In the genomic region with DNA sequence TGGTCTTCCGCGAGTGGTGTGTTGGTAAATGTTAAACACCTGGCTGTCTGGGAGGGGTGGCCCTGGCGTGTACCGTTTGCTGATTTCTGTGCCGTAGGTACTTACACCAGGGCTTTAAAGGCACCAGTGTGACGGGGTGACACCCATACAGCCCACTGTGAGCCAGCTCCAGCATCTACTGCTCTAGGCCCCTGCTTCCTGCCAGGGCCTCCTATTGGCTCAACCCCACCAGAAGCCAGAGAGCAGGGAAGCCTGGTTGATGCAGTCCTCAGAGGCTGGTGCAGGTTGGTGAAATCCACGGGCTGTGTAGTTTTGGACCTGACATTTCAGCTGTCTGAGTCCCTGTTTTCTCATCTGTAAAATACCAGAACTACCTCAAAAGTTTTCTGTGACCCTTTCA, we compare ENCODE assay signal across 25 cellular contexts.
"Had no signal": no experiment of that assay in that cellular context is flagged by ENCODE, and none has a peak within 500 bp of the region (broad histone marks: within the 10 kb centered on the region; RNA-seq: fewer than 3 reads in every experiment).

No MANE protein-coding gene starts in this region.

- H3K9me3 Mint-ChIP-seq: effector memory CD8-positive, alpha-beta T cell; immature natural killer cell; naive thymus-derived CD8-positive, alpha-beta T cell; neural progenitor cell had no signal

- H3K36me3 ChIP-seq: gastroesophageal sphincter, lower lobe of right lung, neural progenitor cell, spleen, suprapubic skin, transverse colon had no signal

- H3K27ac Mint-ChIP-seq: activated naive CD8-positive, alpha-beta T cell; effector memory CD8-positive, alpha-beta T cell; immature natural killer cell; neural progenitor cell had no signal

- H3K4me3 Mint-ChIP-seq: activated naive CD8-positive, alpha-beta T cell; effector memory CD8-positive, alpha-beta T cell; immature natural killer cell; naive thymus-derived CD8-positive, alpha-beta T cell; neural progenitor cell had no signal

- H3K27me3 ChIP-seq: neural progenitor cell, suprapubic skin had no signal

- H3K9me3 ChIP-seq: body of pancreas, lower lobe of right lung, spleen, suprapubic skin, transverse colon had no signal

- ATAC-seq: body of pancreas; effector memory CD8-positive, alpha-beta T cell; gastroesophageal sphincter; lower lobe of right lung; naive thymus-derived CD8-positive, alpha-beta T cell had no signal

- H3K36me3 Mint-ChIP-seq: activated naive CD8-positive, alpha-beta T cell; immature natural killer cell; naive thymus-derived CD8-positive, alpha-beta T cell; neural progenitor cell had no signal

- DNase-seq: activated CD4-positive, alpha-beta T cell treated with anti-CD3 and anti-CD28 coated beads for 4 hours; activated CD4-positive, alpha-beta T cell treated with anti-CD3 and anti-CD28 coated beads, Interleukin-2, amount 50 U/mL, for 48 hours; activated CD8-positive, alpha-beta memory T cell treated with anti-CD3 and anti-CD28 coated beads for 24 hours; activated effector memory CD4-positive, alpha-beta T cell treated with Interleukin-2 at 50 U/mL for 16 hours; activated naive CD4-positive, alpha-beta T cell treated with Interleukin-2 at 50 U/mL for 16 hours; anterior cingulate cortex; body of pancreas; cerebellar nuclear complex; cortex of kidney; effector memory CD8-positive, alpha-beta T cell; erythroblast; hippocampal formation; immature natural killer cell; kidney; lower lobe of right lung; mesenchymal stem cell; naive thymus-derived CD8-positive, alpha-beta T cell; spleen; stimulated activated naive CD4-positive, alpha-beta T cell; transverse colon had no signal

- H3K4me1 ChIP-seq: body of pancreas, gastroesophageal sphincter, lower lobe of right lung, neural progenitor cell, spleen, suprapubic skin, transverse colon had no signal

- H3K4me1 Mint-ChIP-seq: immature natural killer cell; naive thymus-derived CD8-positive, alpha-beta T cell; neural progenitor cell had no signal

- H3K4me3 ChIP-seq: body of pancreas, gastroesophageal sphincter, lower lobe of right lung, neural progenitor cell, spleen, suprapubic skin, transverse colon had no signal

- H3K27ac ChIP-seq: body of pancreas, gastroesophageal sphincter, lower lobe of right lung, neural progenitor cell, spleen, suprapubic skin, transverse colon, VCaP had no signal
